8 cellular contexts compared by ENCODE assay signal in the genomic region with DNA sequence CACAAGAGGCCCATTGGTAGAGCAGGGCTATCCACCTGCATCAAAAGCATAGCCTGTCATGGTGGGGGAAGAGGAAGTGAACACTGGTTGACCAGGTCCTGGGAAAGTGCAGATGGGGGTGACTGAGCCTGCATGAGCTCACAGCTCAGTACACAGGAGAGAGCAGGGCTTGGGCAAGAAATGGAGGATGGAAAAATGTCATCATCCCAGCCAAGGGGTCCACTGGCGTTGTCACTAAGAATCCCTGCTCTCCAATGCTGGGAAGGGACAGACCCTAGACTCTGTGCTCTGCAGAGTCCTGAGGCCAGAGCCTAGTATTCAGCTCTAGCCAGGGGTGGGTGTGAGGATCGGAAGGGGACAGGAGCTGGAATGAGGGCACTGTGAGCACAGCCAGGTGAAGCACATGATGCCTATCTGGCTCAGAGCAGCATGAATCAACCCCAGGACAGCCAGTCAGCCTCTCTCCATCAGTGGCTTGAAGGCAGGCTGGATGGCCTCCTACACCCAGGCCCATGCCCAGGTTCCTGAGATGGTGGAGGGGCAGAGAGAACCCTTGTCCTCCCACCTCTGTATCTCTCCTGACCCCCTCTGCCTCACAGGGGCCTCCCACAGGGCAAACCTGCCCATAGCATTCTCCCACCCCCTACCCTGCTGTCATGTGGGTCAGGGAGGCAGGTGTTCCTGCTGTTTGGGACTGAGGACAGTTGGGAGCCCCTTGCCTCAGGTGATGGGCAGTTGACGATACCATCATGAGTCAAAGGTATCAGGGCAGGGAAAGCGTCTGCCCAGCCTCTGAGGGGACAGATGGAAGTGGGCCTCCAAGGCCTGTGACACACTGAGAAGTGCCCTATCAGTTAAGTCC. TPM values are rescaled to one million over a fixed set of nuclear protein-coding genes. Genes with fewer than 3 reads are reported as not detected.
DNase-seq lines count a peak whose midpoint lies in the region; ATAC-seq and TF ChIP-seq lines count a peak whose summit lies in the region.

No MANE protein-coding gene starts in this region.

- peaks cover 5% of the 10 kb centered on the region for H3K36me3 Mint-ChIP-seq in activated CD8-positive, alpha-beta T cell treated with anti-CD3 and anti-CD28 coated beads, Interleukin-2, amount 10 ng/mL, durations not matched to agents 7 days and 5 days (ENCODE audit: low read depth)
- H3K36me3 Mint-ChIP-seq in progenitor cell of endocrine pancreas (ENCODE audit: insufficient read depth) = no peaks in the 10 kb centered on the region

- ATAC-seq in GM18909 (IDR thresholded peaks at IDR 0.05; ENCODE audit: poor library complexity, unreplicated experiment) (peak; percentile 45), HG03097 (IDR thresholded peaks at IDR 0.05; ENCODE audit: low FRiP score, unreplicated experiment) (peak; percentile 12)
- ATAC-seq in activated CD8-positive, alpha-beta T cell treated with anti-CD3 and anti-CD28 coated beads, Interleukin-2, amount 10 ng/mL, durations not matched to agents 7 days and 5 days = peak; percentile 38

- peak overlapping the region; percentile 64 for H3K4me3 Mint-ChIP-seq in activated CD8-positive, alpha-beta T cell treated with anti-CD3 and anti-CD28 coated beads, Interleukin-2, amount 10 ng/mL, durations not matched to agents 7 days and 5 days
- no peak overlapping the region for H3K4me3 Mint-ChIP-seq in progenitor cell of endocrine pancreas (ENCODE audit: low read depth)

- H3K36me3 ChIP-seq in neutrophil = peaks cover 45% of the 10 kb centered on the region

- POLR2A ChIA-PET in activated CD8-positive, alpha-beta T cell treated with anti-CD3 and anti-CD28 coated beads, Interleukin-2, amount 10 ng/mL, durations not matched to agents 7 days and 5 days (lab: Charles Lee) = interaction anchor here (0.6 to 6.1 kb wide), 9 partner anchors 7 to 119 kb away, joined by 3 to 117 read pairs (median 9); partner anchors contain the start of genes ACD, CARMIL2 and CTCF

- no peaks in the 10 kb centered on the region for H3K27me3 Mint-ChIP-seq in activated CD8-positive, alpha-beta T cell treated with anti-CD3 and anti-CD28 coated beads, Interleukin-2, amount 10 ng/mL, durations not matched to agents 7 days and 5 days (ENCODE audit: low read depth)
- H3K27me3 Mint-ChIP-seq in progenitor cell of endocrine pancreas = no peaks in the 10 kb centered on the region

- H3K9me3 Mint-ChIP-seq in activated CD8-positive, alpha-beta T cell treated with anti-CD3 and anti-CD28 coated beads, Interleukin-2, amount 10 ng/mL, durations not matched to agents 7 days and 5 days (ENCODE audit: insufficient read depth) = no peaks in the 10 kb centered on the region
- H3K9me3 Mint-ChIP-seq in progenitor cell of endocrine pancreas (ENCODE audit: low read depth) = no peaks in the 10 kb centered on the region

- H3K4me3 ChIP-seq in neutrophil (ENCODE audit: low read depth in 1 of 2, low read length in 1 of 2) = no peak overlapping the region

- peak overlapping the region; percentile 70 for H3K27ac ChIP-seq in neutrophil

- CTCF ChIA-PET in activated CD8-positive, alpha-beta T cell treated with anti-CD3 and anti-CD28 coated beads, Interleukin-2, amount 10 ng/mL, durations not matched to agents 7 days and 5 days (lab: Charles Lee) = interaction anchor here (1.5 to 6.4 kb wide), 17 partner anchors 7 to 120 kb away, joined by 6 to 296 read pairs (median 18); partner anchors contain the start of genes ACD, ATP6V0D1, C16orf86 and CARMIL2

- no peaks in the 10 kb centered on the region for H3K9me3 ChIP-seq in neutrophil

- peak overlapping the region; percentile 99 for H3K27ac Mint-ChIP-seq in activated CD8-positive, alpha-beta T cell treated with anti-CD3 and anti-CD28 coated beads, Interleukin-2, amount 10 ng/mL, durations not matched to agents 7 days and 5 days
- no peak overlapping the region for H3K27ac Mint-ChIP-seq in progenitor cell of endocrine pancreas

- DNase-seq in activated CD8-positive, alpha-beta T cell treated with anti-CD3 and anti-CD28 coated beads, Interleukin-2, amount 10 ng/mL, durations not matched to agents 7 days and 5 days = no peak
- DNase-seq in NCI-H82 treated with DMSO at 0.1 percent for 48 hours (lab: John Stamatoyannopoulos, UW; ENCODE audit: unreplicated experiment) = no peak
- DNase-seq in DMS 273 (lab: John Stamatoyannopoulos, UW; ENCODE audit: unreplicated experiment) = no peak
- DNase-seq in cerebellar cortex (ENCODE audit: low spot score) = no peak
- DNase-seq in progenitor cell of endocrine pancreas (ENCODE audit: low spot score, unreplicated experiment) = no peak

- peaks cover 19 to 21% of the 10 kb centered on the region in 2 experiments for H3K4me1 ChIP-seq in neutrophil (ENCODE audit: control insufficient read depth in 1 of 2, insufficient read depth in 1 of 2, low read depth in 1 of 2, low read length in 1 of 2)

- no peaks in the 10 kb centered on the region for H3K27me3 ChIP-seq in neutrophil

- peaks cover 53% of the 10 kb centered on the region for H3K4me1 Mint-ChIP-seq in activated CD8-positive, alpha-beta T cell treated with anti-CD3 and anti-CD28 coated beads, Interleukin-2, amount 10 ng/mL, durations not matched to agents 7 days and 5 days (ENCODE audit: low read depth)
- H3K4me1 Mint-ChIP-seq in progenitor cell of endocrine pancreas (ENCODE audit: low read depth) = no peaks in the 10 kb centered on the region

- TF ChIP-seq CTCF in neutrophil (IDR thresholded peaks at IDR 0.05) = no peak
- TF ChIP-seq CTCF in progenitor cell of endocrine pancreas (IDR thresholded peaks at IDR 0.05; ENCODE audit: unreplicated experiment) = no peak

RNA-seq across cellular contexts. Expression of gene CTCF, which starts 13.8 kb away (rescaled TPM):
- 10 to 100 TPM; 77.4 to 79.8 TPM for total RNA-seq in activated CD8-positive, alpha-beta T cell treated with anti-CD3 and anti-CD28 coated beads, Interleukin-2, amount 10 ng/mL, durations not matched to agents 7 days and 5 days
- total RNA-seq in progenitor cell of endocrine pancreas = 67.8 and 69.8 TPM in 2 replicates

RNA-seq across cellular contexts. Expression of gene RIPOR1, which starts 19.9 kb away (rescaled TPM):
- total RNA-seq in activated CD8-positive, alpha-beta T cell treated with anti-CD3 and anti-CD28 coated beads, Interleukin-2, amount 10 ng/mL, durations not matched to agents 7 days and 5 days = 10 to 100 TPM; 10.6 to 13.7 TPM
- 72.7 and 78.8 TPM in 2 replicates for total RNA-seq in progenitor cell of endocrine pancreas
